Comparison of ENCODE assay signal across 10 cellular contexts in genomic region chr11:128903248-128904041, GRCh38. TPM values are rescaled to one million over a fixed set of nuclear protein-coding genes. Genes with fewer than 3 reads are reported as not detected.
DNase-seq lines count a peak whose midpoint lies in the region; ATAC-seq and TF ChIP-seq lines count a peak whose summit lies in the region.
"Had no signal": no experiment of that assay in that cellular context is flagged by ENCODE, and none has a peak within 500 bp of the region (broad histone marks: within the 10 kb centered on the region; RNA-seq: fewer than 3 reads in every experiment).

No MANE protein-coding gene starts in this region.

- H3K36me3 Mint-ChIP-seq in IgD-negative memory B cell: no peaks in the 10 kb centered on the region
- no peaks in the 10 kb centered on the region for H3K36me3 Mint-ChIP-seq in endothelial cell (ENCODE audit: low read depth, unreplicated experiment)
- peaks cover 7% of the 10 kb centered on the region for H3K36me3 Mint-ChIP-seq in Calu3 (ENCODE audit: insufficient read depth, unreplicated experiment)

- intact Hi-C loops in Calu3 (cut with micrococcal nuclease; ENCODE audit: unreplicated experiment): no loop called here

- H3K4me1 Mint-ChIP-seq in IgD-negative memory B cell (peaks cover 11 to 18% (median 16%) of the 10 kb centered on the region in 3 donors), endothelial cell (ENCODE audit: unreplicated experiment) (peaks cover 34% of the 10 kb centered on the region), Calu3 (ENCODE audit: low read depth, unreplicated experiment) (peaks cover 9% of the 10 kb centered on the region)

- TF ChIP-seq CTCF in endothelial cell (IDR thresholded peaks at IDR 0.05; ENCODE audit: unreplicated experiment) (no peak), Calu3 (IDR thresholded peaks at IDR 0.05; ENCODE audit: unreplicated experiment) (no peak)

- ATAC-seq in stimulated activated naive CD8-positive, alpha-beta T cell treated with anti-CD3 and anti-CD28 coated beads, Interleukin-15, Interleukin-2, amounts not matched to agents 100 U/mL and 50 U/mL, for 24 hours: no peak
- no peak for ATAC-seq in HG02642 (IDR thresholded peaks at IDR 0.05; ENCODE audit: poor library complexity, unreplicated experiment)

- peaks cover 72% of the 10 kb centered on the region for H3K27me3 Mint-ChIP-seq in IgD-negative memory B cell
- H3K27me3 Mint-ChIP-seq in endothelial cell (ENCODE audit: unreplicated experiment): peaks cover 34% of the 10 kb centered on the region
- no peaks in the 10 kb centered on the region for H3K27me3 Mint-ChIP-seq in Calu3 (ENCODE audit: unreplicated experiment)

- H3K4me3 Mint-ChIP-seq in IgD-negative memory B cell (peak overlapping the region; percentile 18 to 73 (median 42)), endothelial cell (ENCODE audit: unreplicated experiment) (peak overlapping the region; percentile 51), Calu3 (ENCODE audit: low read depth, unreplicated experiment) (no peak overlapping the region)

- in situ Hi-C loops in ACHN (cut with HindIII; ENCODE audit: low pct_ligation_motif_present, low pct_unique_long_range_greater_than_20kb, low sequenced_read_pairs): no loop called here

- H3K9me3 Mint-ChIP-seq in IgD-negative memory B cell (peaks cover 0 to 3% (median 0%) of the 10 kb centered on the region in 3 donors), endothelial cell (ENCODE audit: unreplicated experiment) (no peaks in the 10 kb centered on the region), Calu3 (ENCODE audit: low read depth, unreplicated experiment) (no peaks in the 10 kb centered on the region)

- BruUV-seq in Calu3 (replicated peaks; lab: Mats Ljungman, UMichigan): no TSS peak

- H3K27ac Mint-ChIP-seq in IgD-negative memory B cell: no peak overlapping the region
- no peak overlapping the region for H3K27ac Mint-ChIP-seq in endothelial cell (ENCODE audit: unreplicated experiment)
- no peak overlapping the region for H3K27ac Mint-ChIP-seq in Calu3 (ENCODE audit: unreplicated experiment)

- DNase-seq in ACHN (peak; percentile 14), endothelial cell (ENCODE audit: low spot score) (peak; percentile 42), myocyte (ENCODE audit: low read depth) (peak; percentile 60), Calu3 (no peak)
- DNase-seq in activated CD4-positive, alpha-beta T cell treated with anti-CD3 and anti-CD28 coated beads, Interleukin-2, amount 50 U/mL, for 4 hours: no peak
- DNase-seq in stimulated activated naive CD8-positive, alpha-beta T cell treated with anti-CD3 and anti-CD28 coated beads, Interleukin-15, Interleukin-2, amounts not matched to agents 100 U/mL and 50 U/mL, for 24 hours: no peak

- CTCF ChIA-PET in Calu3 (lab: Charles Lee): no interaction called here

RNA-seq across cellular contexts. Expression of gene KCNJ5, which starts 12.3 kb away (rescaled TPM):
- not detected for polyA plus RNA-seq in IgD-negative memory B cell
- total RNA-seq in endothelial cell (ENCODE audit: unreplicated experiment) (0.05 TPM), myocyte (not detected in 2 replicates), Calu3 (2022) (not detected in 2 replicates)
- 0.09 TPM for polyA plus RNA-seq in myocyte (2012)
- total RNA-seq: dermis microvascular lymphatic vessel endothelial cell, lung microvascular endothelial cell had no signal

RNA-seq across cellular contexts. Expression of gene KCNJ1, which starts 36.3 kb away (rescaled TPM):
- polyA plus RNA-seq in IgD-negative memory B cell: 0.30 TPM
- total RNA-seq in endothelial cell (ENCODE audit: unreplicated experiment) (not detected), myocyte (0.29 TPM in 1 of 2 replicates, not detected in the other), Calu3 (2022) (0.17 TPM in 1 of 2 replicates, not detected in the other)
- polyA plus RNA-seq in myocyte (2012): not detected

RNA-seq across cellular contexts. Expression of gene TP53AIP1, which starts 39.2 kb away (rescaled TPM):
- polyA plus RNA-seq in IgD-negative memory B cell: not detected
- total RNA-seq in endothelial cell (ENCODE audit: unreplicated experiment) (0.13 TPM), myocyte (0.05 TPM in 1 of 2 replicates, not detected in the other), Calu3 (2022) (0.61 and 0.78 TPM in 2 replicates)
- 0.06 TPM for polyA plus RNA-seq in myocyte (2012)
- total RNA-seq: dermis microvascular lymphatic vessel endothelial cell, lung microvascular endothelial cell had no signal

Comparison
In these comparisons a context has a peak if more than half of its experiments do, and no peak if none do; other contexts are left out.
1. DNase-seq: peak in ACHN (single experiment), endothelial cell (single experiment) and myocyte (single experiment); none in activated CD4-positive, alpha-beta T cell treated with anti-CD3 and anti-CD28 coated beads, Interleukin-2, amount 50 U/mL, for 4 hours (0 of 2), Calu3 (single experiment) and stimulated activated naive CD8-positive, alpha-beta T cell treated with anti-CD3 and anti-CD28 coated beads, Interleukin-15, Interleukin-2, amounts not matched to agents 100 U/mL and 50 U/mL, for 24 hours (single experiment).